12 cellular contexts compared by ENCODE assay signal in the genomic region with DNA sequence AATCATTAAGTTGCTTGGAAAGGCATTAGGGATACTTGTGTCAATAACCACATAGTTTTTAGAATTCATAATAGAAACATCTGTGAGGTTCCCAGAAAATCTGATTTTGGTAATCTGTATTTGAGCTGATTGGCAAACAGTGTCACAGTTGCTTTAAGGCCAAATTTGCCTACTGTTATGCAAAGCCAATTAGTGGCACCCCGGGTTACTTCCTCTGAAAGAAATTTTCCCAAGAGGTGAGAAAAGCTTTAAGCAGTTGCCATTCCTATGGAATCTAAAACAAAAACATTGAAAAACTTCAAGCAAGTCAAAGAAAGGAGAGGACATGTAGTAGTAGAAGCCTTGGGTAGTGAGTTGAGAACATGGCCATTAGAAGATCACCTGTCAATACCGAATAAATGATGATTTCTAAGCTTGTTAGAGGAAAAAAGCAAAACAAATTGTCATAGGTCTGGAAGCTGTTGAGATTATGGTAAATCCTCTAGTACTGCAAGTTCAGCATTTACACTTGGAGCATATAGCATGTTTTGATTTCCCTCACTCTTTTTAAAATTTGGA.
DNase-seq lines count a peak whose midpoint lies in the region; ATAC-seq lines count a peak whose summit lies in the region.
"Had no signal": no experiment of that assay in that cellular context is flagged by ENCODE, and none has a peak within 500 bp of the region (broad histone marks: within the 10 kb centered on the region; RNA-seq: fewer than 3 reads in every experiment).

No MANE protein-coding gene starts in this region.

- H3K4me1 ChIP-seq in HUES6 (ENCODE audit: control insufficient read depth, insufficient read depth, low read length) = peaks cover 33% of the 10 kb centered on the region
- peaks cover 19% of the 10 kb centered on the region for H3K4me1 ChIP-seq in iPS-18a (ENCODE audit: control insufficient read depth, low read depth, low read length)

- H3K27ac ChIP-seq in HUES6 (ENCODE audit: low read depth, low read length) = peak overlapping the region; percentile 34; the same call in 1 of the 2 replicates
- H3K27ac ChIP-seq in SK-N-MC = peak overlapping the region; percentile 94
- no peak overlapping the region for H3K27ac ChIP-seq in iPS-18a (ENCODE audit: low read length)

- H3K9ac ChIP-seq in HUES6 (ENCODE audit: low read length) (no peak overlapping the region), SK-N-MC (ENCODE audit: insufficient read length) (peak overlapping the region; percentile 21), iPS-18a (ENCODE audit: low read length) (no peak overlapping the region)

- H3K27me3 ChIP-seq in HUES6 (ENCODE audit: control insufficient read depth, insufficient read depth, low read length) (no peaks in the 10 kb centered on the region), iPS-18a (ENCODE audit: control insufficient read depth, insufficient read depth, low read length) (no peaks in the 10 kb centered on the region)

- peak; percentile 32 for DNase-seq in SK-N-MC (ENCODE audit: low read depth, low spot score)
- DNase-seq in glomerular visceral epithelial cell (ENCODE audit: extremely low spot score) = no peak
- no peak for DNase-seq in stimulated activated CD4-positive, alpha-beta T cell treated with anti-CD3 and anti-CD28 coated beads, Interleukin-2, amount 100 ng/mL, for 24 hours
- no peak for DNase-seq in HuH-7 (ENCODE audit: low spot score)
- DNase-seq: CD8-positive, alpha-beta T cell; NCI-H146; NCI-H2227 treated with DMSO at 0.1 percent for 48 hours; NCI-H524 treated with DMSO at 0.1 percent for 48 hours had no signal

- H3K36me3 ChIP-seq in HUES6 (ENCODE audit: control insufficient read depth, insufficient read depth, low read length) (no peaks in the 10 kb centered on the region), SK-N-MC (ENCODE audit: insufficient read depth, low read length) (no peaks in the 10 kb centered on the region; the same call in 1 of the 2 replicates), iPS-18a (ENCODE audit: control insufficient read depth, low read depth, low read length) (no peaks in the 10 kb centered on the region)

- H3K4me3 ChIP-seq in HUES6 (ENCODE audit: low read depth, low read length) (peak overlapping the region; percentile 13; the same call in 1 of the 2 replicates), SK-N-MC (peak overlapping the region; percentile 60), iPS-18a (ENCODE audit: low read length) (peak overlapping the region; percentile 3)
- H3K4me3 ChIP-seq: K562 had no signal

- H3K9me3 ChIP-seq in HUES6 (ENCODE audit: control insufficient read depth, insufficient read depth, low read depth, low read length) (no peaks in the 10 kb centered on the region), SK-N-MC (ENCODE audit: low read depth, low read length) (no peaks in the 10 kb centered on the region; the same call in 1 of the 2 replicates), iPS-18a (ENCODE audit: control insufficient read depth, low read depth, low read length) (no peaks in the 10 kb centered on the region)

- ATAC-seq in HG03159 (IDR thresholded peaks at IDR 0.05; ENCODE audit: unreplicated experiment) = no peak
- ATAC-seq: CD8-positive, alpha-beta T cell; K562 had no signal

Comparison
In these comparisons a context has a peak if more than half of its experiments do, and no peak if none do; other contexts are left out.
1. H3K4me3 ChIP-seq: peak in every context shown above with its lines; median percentile 60 in SK-N-MC; 13 in HUES6; 3 in iPS-18a.